1 cellular context compared by ENCODE assay signal in the genomic region with DNA sequence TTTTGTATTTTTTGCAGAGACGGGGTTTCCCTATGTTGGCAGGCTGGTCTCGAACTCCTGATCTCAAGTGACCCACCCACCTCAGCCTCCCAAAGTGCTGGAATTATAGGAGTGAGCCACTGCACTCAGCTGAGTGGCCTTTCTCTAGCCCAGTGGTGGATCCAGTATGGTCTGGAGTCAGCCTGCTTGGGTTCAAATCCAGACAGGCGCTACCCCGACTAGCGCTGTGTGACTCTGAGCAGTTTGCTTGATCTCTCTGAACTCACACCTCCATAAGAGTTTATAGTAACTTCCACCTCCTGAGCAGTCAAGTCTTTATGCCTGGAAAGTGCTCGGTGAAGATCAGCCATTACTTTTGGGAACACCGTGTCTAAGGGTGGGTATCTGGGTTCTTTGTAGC.
TF ChIP-seq lines count a peak whose summit lies in the region.

No MANE protein-coding gene starts in this region.

TF ChIP-seq in HepG2, 621 proteins besides CTCF, POLR2A, EP300 and RAD21:
- TF ChIP-seq MTF1 (CRISPR knock-in tag; IDR thresholded peaks at IDR 0.05) (no peak), GMEB1 (CRISPR knock-in tag; IDR thresholded peaks at IDR 0.05; ENCODE audit: borderline replicate concordance) (no peak), ZNF768 (CRISPR knock-in tag; IDR thresholded peaks at IDR 0.05) (peak; percentile 95), PAF1 (CRISPR knock-in tag; IDR thresholded peaks at IDR 0.05) (no peak), ZMYM3 (CRISPR knock-in tag; IDR thresholded peaks at IDR 0.05) (peak; percentile 81), TBP (CRISPR knock-in tag; IDR thresholded peaks at IDR 0.05) (no peak), CHD4 (IDR thresholded peaks at IDR 0.05; ENCODE audit: borderline replicate concordance, low read length) (no peak), SP5 (CRISPR knock-in tag; IDR thresholded peaks at IDR 0.05; ENCODE audit: borderline replicate concordance, low read depth) (no peak), HNRNPLL (IDR thresholded peaks at IDR 0.05; ENCODE audit: low read depth, low read length, poor library complexity, severe bottlenecking) (no peak), IKZF1 (IDR thresholded peaks at IDR 0.05) (no peak), ZNF652 (CRISPR knock-in tag; IDR thresholded peaks at IDR 0.05; ENCODE audit: borderline replicate concordance, low read depth) (no peak), FOXP1 (IDR thresholded peaks at IDR 0.05) (no peak), FOXP1 (CRISPR knock-in tag; IDR thresholded peaks at IDR 0.05) (no peak)
- TF ChIP-seq, protein P1, sequence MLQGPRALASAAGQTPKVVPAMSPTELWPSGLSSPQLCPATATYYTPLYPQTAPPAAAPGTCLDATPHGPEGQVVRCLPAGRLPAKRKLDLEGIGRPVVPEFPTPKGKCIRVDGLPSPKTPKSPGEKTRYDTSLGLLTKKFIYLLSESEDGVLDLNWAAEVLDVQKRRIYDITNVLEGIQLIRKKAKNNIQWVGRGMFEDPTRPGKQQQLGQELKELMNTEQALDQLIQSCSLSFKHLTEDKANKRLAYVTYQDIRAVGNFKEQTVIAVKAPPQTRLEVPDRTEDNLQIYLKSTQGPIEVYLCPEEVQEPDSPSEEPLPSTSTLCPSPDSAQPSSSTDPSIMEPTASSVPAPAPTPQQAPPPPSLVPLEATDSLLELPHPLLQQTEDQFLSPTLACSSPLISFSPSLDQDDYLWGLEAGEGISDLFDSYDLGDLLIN (CRISPR knock-in tag; IDR thresholded peaks at IDR 0.05; ENCODE audit: borderline replicate concordance): no peak
- TF ChIP-seq, protein P2, sequence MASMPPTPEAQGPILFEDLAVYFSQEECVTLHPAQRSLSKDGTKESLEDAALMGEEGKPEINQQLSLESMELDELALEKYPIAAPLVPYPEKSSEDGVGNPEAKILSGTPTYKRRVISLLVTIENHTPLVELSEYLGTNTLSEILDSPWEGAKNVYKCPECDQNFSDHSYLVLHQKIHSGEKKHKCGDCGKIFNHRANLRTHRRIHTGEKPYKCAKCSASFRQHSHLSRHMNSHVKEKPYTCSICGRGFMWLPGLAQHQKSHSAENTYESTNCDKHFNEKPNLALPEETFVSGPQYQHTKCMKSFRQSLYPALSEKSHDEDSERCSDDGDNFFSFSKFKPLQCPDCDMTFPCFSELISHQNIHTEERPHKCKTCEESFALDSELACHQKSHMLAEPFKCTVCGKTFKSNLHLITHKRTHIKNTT (CRISPR knock-in tag; IDR thresholded peaks at IDR 0.05): no peak
